ENCODE assay signal across 20 cellular contexts in genomic region chr13:80437212-80437611, GRCh38.
DNase-seq lines count a peak whose midpoint lies in the region; TF ChIP-seq lines count a peak whose summit lies in the region.
"Had no signal": no experiment of that assay in that cellular context is flagged by ENCODE, and none has a peak within 500 bp of the region (broad histone marks: within the 10 kb centered on the region; RNA-seq: fewer than 3 reads in every experiment).

No MANE protein-coding gene starts in this region.

- H3K4me1 ChIP-seq in Loucy (ENCODE audit: insufficient read depth, low read length, poor library complexity, severe bottlenecking), result peaks cover 24% of the 10 kb centered on the region
- peaks cover 0 to 5% of the 10 kb centered on the region in 2 donors for H3K4me1 ChIP-seq in ascending aorta
- H3K4me1 ChIP-seq in stomach smooth muscle (ENCODE audit: control insufficient read depth, insufficient read depth, low read length), result no peaks in the 10 kb centered on the region
- H3K4me1 ChIP-seq in Caco-2, result 0 out of 2 replicates have a peak, but pooled peaks cover 8% of the 10 kb centered on the region
- no peaks in the 10 kb centered on the region for H3K4me1 ChIP-seq in esophagus squamous epithelium

- TF ChIP-seq POLR2A in esophagus squamous epithelium (IDR thresholded peaks at IDR 0.05), result no peak

- H3K4me1 Mint-ChIP-seq in nephron (peaks cover 30% of the 10 kb centered on the region), Caco-2 (ENCODE audit: low read depth, unreplicated experiment) (no peaks in the 10 kb centered on the region)
- H3K4me1 Mint-ChIP-seq: activated CD4-positive, alpha-beta memory T cell treated with anti-CD3 and anti-CD28 coated beads, Interleukin-2, amount 10 ng/mL, durations not matched to agents 7 days and 5 days had no signal

- H3K9me3 Mint-ChIP-seq in nephron (no peaks in the 10 kb centered on the region), Caco-2 (ENCODE audit: unreplicated experiment) (peaks cover 9% of the 10 kb centered on the region)
- H3K9me3 Mint-ChIP-seq: activated CD4-positive, alpha-beta memory T cell treated with anti-CD3 and anti-CD28 coated beads, Interleukin-2, amount 10 ng/mL, durations not matched to agents 7 days and 5 days; dendritic cell treated with granulocyte-macrophage colony-stimulating factor and Interleukin-4, amounts not matched to agents 40 ng/mL and 50 ng/mL, for 4 days had no signal

- POLR2A ChIA-PET in Caco-2 (lab: Charles Lee), result no interaction called here

- H3K9me3 ChIP-seq in Loucy (ENCODE audit: insufficient read depth, low read depth, low read length) (no peaks in the 10 kb centered on the region), ascending aorta (no peaks in the 10 kb centered on the region), stomach smooth muscle (ENCODE audit: control insufficient read depth in 2 of 2, low read length in 2 of 2) (no peaks in the 10 kb centered on the region), Caco-2 (no peaks in the 10 kb centered on the region), esophagus squamous epithelium (no peaks in the 10 kb centered on the region)

- H3K27ac ChIP-seq in ascending aorta (peak overlapping the region; percentile 33 to 60), stomach smooth muscle (ENCODE audit: low read length) (peak overlapping the region; percentile 3), coronary artery (peak overlapping the region in 1 of 2 donors; percentile 28), esophagus squamous epithelium (peak overlapping the region in 2 of 4 donors; percentile 36 to 59)
- H3K27ac ChIP-seq: brain microvascular endothelial cell had no signal

- no peaks in the 10 kb centered on the region for H3F3A ChIP-seq in Loucy (ENCODE audit: low read depth)

- no peaks in the 10 kb centered on the region for H3K36me3 ChIP-seq in Loucy (ENCODE audit: insufficient read depth, low read length)
- no peaks in the 10 kb centered on the region for H3K36me3 ChIP-seq in ascending aorta
- no peaks in the 10 kb centered on the region for H3K36me3 ChIP-seq in stomach smooth muscle (ENCODE audit: control insufficient read depth in 2 of 2, insufficient read depth in 2 of 2, low read length in 2 of 2)
- H3K36me3 ChIP-seq in Caco-2 (ENCODE audit: control insufficient read depth, insufficient read depth, low read length), result no peaks in the 10 kb centered on the region
- no peaks in the 10 kb centered on the region for H3K36me3 ChIP-seq in esophagus squamous epithelium
- H3K36me3 ChIP-seq: brain microvascular endothelial cell had no signal

- no peak for DNase-seq in ascending aorta (ENCODE audit: low spot score in 2 of 2)
- no peak for DNase-seq in coronary artery (ENCODE audit: low spot score)
- no peak for DNase-seq in Caco-2
- no peak for DNase-seq in esophagus squamous epithelium (lab: John Stamatoyannopoulos, UW)
- no peak for DNase-seq in NCI-H2029 treated with DMSO at 0.1 percent for 48 hours (lab: John Stamatoyannopoulos, UW)
- DNase-seq: activated CD4-positive, alpha-beta memory T cell treated with anti-CD3 and anti-CD28 coated beads, Interleukin-2, amount 10 ng/mL, durations not matched to agents 7 days and 5 days; activated gamma-delta T cell treated with Interleukin-2 at 50 U/mL for 16 hours; activated T-cell treated with anti-CD3 and anti-CD28 coated beads for 4 hours; brain microvascular endothelial cell; DMS79 treated with DMSO at 0.1 percent for 48 hours; hypothalamus; islet precursor cell; NCI-H1436 treated with DMSO at 0.1 percent for 48 hours; occipital lobe; retina; SW 1271 had no signal

- intact Hi-C loops in ascending aorta (cut with DNase I) (no loop called here), Caco-2 (cut with micrococcal nuclease; ENCODE audit: unreplicated experiment) (no loop called here), esophagus squamous epithelium (cut with DNase I) (no loop called here)

- WGBS in esophagus squamous epithelium, 2 donors, result 67 to 75% methylated on average over 1 of the region's 1 CpG

- H3K4me3 ChIP-seq in Loucy (ENCODE audit: low read length, poor library complexity, severe bottlenecking) (no peak overlapping the region), ascending aorta (no peak overlapping the region), stomach smooth muscle (ENCODE audit: low read length in 2 of 2) (no peak overlapping the region), coronary artery (no peak overlapping the region), Caco-2 (ENCODE audit: low read depth, low read length) (no peak overlapping the region), esophagus squamous epithelium (no peak overlapping the region)

- CTCF ChIA-PET in Caco-2 (lab: Charles Lee), result no interaction called here

- H3K27ac Mint-ChIP-seq in nephron, result peak overlapping the region; percentile 82 to 87 (median 86)
- H3K27ac Mint-ChIP-seq in Caco-2 (ENCODE audit: unreplicated experiment), result no peak overlapping the region
- H3K27ac Mint-ChIP-seq: activated CD4-positive, alpha-beta memory T cell treated with anti-CD3 and anti-CD28 coated beads, Interleukin-2, amount 10 ng/mL, durations not matched to agents 7 days and 5 days; dendritic cell treated with granulocyte-macrophage colony-stimulating factor and Interleukin-4, amounts not matched to agents 40 ng/mL and 50 ng/mL, for 4 days had no signal

- no peak for TF ChIP-seq CTCF in Loucy (conservative IDR thresholded peaks at IDR 0.05; ENCODE audit: low read length)
- no peak for TF ChIP-seq CTCF in ascending aorta (IDR thresholded peaks at IDR 0.05)
- TF ChIP-seq CTCF in nephron (IDR thresholded peaks at IDR 0.05; ENCODE audit: unreplicated experiment in 3 of 3), result no peak
- no peak for TF ChIP-seq CTCF in coronary artery (IDR thresholded peaks at IDR 0.05)
- TF ChIP-seq CTCF in Caco-2 (IDR thresholded peaks at IDR 0.05; ENCODE audit: insufficient read depth in 1 of 2, low read depth in 1 of 2, low read length in 1 of 2, severe bottlenecking in 1 of 2, unreplicated experiment in 1 of 2), result no peak
- TF ChIP-seq CTCF in esophagus squamous epithelium (IDR thresholded peaks at IDR 0.05), result no peak

- H3K36me3 Mint-ChIP-seq in nephron (ENCODE audit: low read depth) (no peaks in the 10 kb centered on the region), Caco-2 (ENCODE audit: insufficient read depth, unreplicated experiment) (no peaks in the 10 kb centered on the region)

- H3K4me3 Mint-ChIP-seq in nephron (no peak overlapping the region), Caco-2 (ENCODE audit: unreplicated experiment) (no peak overlapping the region)
- H3K4me3 Mint-ChIP-seq: activated CD4-positive, alpha-beta memory T cell treated with anti-CD3 and anti-CD28 coated beads, Interleukin-2, amount 10 ng/mL, durations not matched to agents 7 days and 5 days; dendritic cell treated with granulocyte-macrophage colony-stimulating factor and Interleukin-4, amounts not matched to agents 40 ng/mL and 50 ng/mL, for 4 days had no signal

- no peaks in the 10 kb centered on the region for H3K27me3 ChIP-seq in Loucy (ENCODE audit: insufficient read depth, low read length, poor library complexity, severe bottlenecking)
- no peaks in the 10 kb centered on the region for H3K27me3 ChIP-seq in ascending aorta
- no peaks in the 10 kb centered on the region for H3K27me3 ChIP-seq in stomach smooth muscle (ENCODE audit: control insufficient read depth in 1 of 2, insufficient read depth in 2 of 2, low read length in 2 of 2)
- no peaks in the 10 kb centered on the region for H3K27me3 ChIP-seq in Caco-2 (replicated peaks; ENCODE audit: control insufficient read depth, insufficient read depth, low read length)
- no peaks in the 10 kb centered on the region for H3K27me3 ChIP-seq in esophagus squamous epithelium
- H3K27me3 ChIP-seq: brain microvascular endothelial cell had no signal

- H2AFZ ChIP-seq in Loucy (ENCODE audit: low read length), result peak overlapping the region; percentile 72

- H3K9ac ChIP-seq in Loucy (ENCODE audit: low read depth, low read length, poor library complexity, severe bottlenecking) (no peak overlapping the region), stomach smooth muscle (ENCODE audit: low read length in 2 of 2) (no peak overlapping the region)

- H3K27me3 Mint-ChIP-seq in nephron (ENCODE audit: low read depth), result no peaks in the 10 kb centered on the region
- peaks cover 12% of the 10 kb centered on the region for H3K27me3 Mint-ChIP-seq in Caco-2 (ENCODE audit: insufficient read depth, unreplicated experiment)
- H3K27me3 Mint-ChIP-seq: activated CD4-positive, alpha-beta memory T cell treated with anti-CD3 and anti-CD28 coated beads, Interleukin-2, amount 10 ng/mL, durations not matched to agents 7 days and 5 days had no signal

- no TSS peak for BruUV-seq in Caco-2 (replicated peaks; lab: Mats Ljungman, UMichigan)

- no peaks in the 10 kb centered on the region for H3K79me2 ChIP-seq in Loucy (ENCODE audit: insufficient read depth, low read length)

- no peaks in the 10 kb centered on the region for H3K9me2 ChIP-seq in Loucy (replicated peaks; ENCODE audit: low read depth, low read length)

- H3K4me2 ChIP-seq in Loucy (ENCODE audit: low read depth, low read length, poor library complexity, severe bottlenecking), result peak overlapping the region; percentile 32

- H4K20me1 ChIP-seq in Loucy (ENCODE audit: insufficient read depth, low read length, poor library complexity, severe bottlenecking), result no peaks in the 10 kb centered on the region
